In genomic region chr1:184605941-184606340, GRCh38 we compare ENCODE assay signal across 13 cellular contexts.
"Had no signal": no experiment of that assay in that cellular context is flagged by ENCODE, and none has a peak within 500 bp of the region (broad histone marks: within the 10 kb centered on the region; RNA-seq: fewer than 3 reads in every experiment).

No MANE protein-coding gene starts in this region.

- H3K9me3 Mint-ChIP-seq: activated naive CD8-positive, alpha-beta T cell treated with anti-CD3 and anti-CD28 coated beads, Interleukin-2, amount 50 U/mL, for 24 hours; activated T-helper 1 cell treated with anti-CD3 and anti-CD28 coated beads, Interleukin-12 subunit alpha, Interleukin-12 subunit beta, Interleukin-2, Interleukin-4 antibody, amounts not matched to agents 30 ng/mL and 10 ng/mL and 1 ng/mL, durations not matched to agents 14 hours and 24 hours and 36 hours; memory B cell; nephron progenitor cell had no signal

- H3K27ac Mint-ChIP-seq: activated CD8-positive, alpha-beta T cell treated with anti-CD3 and anti-CD28 coated beads, Interleukin-2, amount 10 ng/mL, durations not matched to agents 7 days and 5 days; activated naive CD8-positive, alpha-beta T cell treated with anti-CD3 and anti-CD28 coated beads, Interleukin-2, amount 50 U/mL, for 24 hours; activated T-helper 1 cell treated with anti-CD3 and anti-CD28 coated beads, Interleukin-12 subunit alpha, Interleukin-12 subunit beta, Interleukin-2, Interleukin-4 antibody, amounts not matched to agents 30 ng/mL and 10 ng/mL and 1 ng/mL, durations not matched to agents 14 hours and 24 hours and 36 hours; memory B cell; nephron progenitor cell had no signal

- H3K27me3 ChIP-seq: tibial artery had no signal

- H3K36me3 Mint-ChIP-seq: memory B cell had no signal

- H3K4me1 ChIP-seq: tibial artery had no signal

- DNase-seq: activated CD4-positive, alpha-beta T cell treated with anti-CD3 and anti-CD28 coated beads for 48 hours; activated CD8-positive, alpha-beta T cell treated with anti-CD3 and anti-CD28 coated beads, Interleukin-2, amount 10 ng/mL, durations not matched to agents 7 days and 5 days; activated naive CD4-positive, alpha-beta T cell; activated naive CD8-positive, alpha-beta T cell treated with anti-CD3 and anti-CD28 coated beads, Interleukin-2, amount 50 U/mL, for 24 hours; effector CD4-positive, alpha-beta T cell; nephron progenitor cell; T-helper 1 cell; tibial artery; WERI-Rb-1 had no signal

- H3K9me3 ChIP-seq: tibial artery had no signal

- H3K27ac ChIP-seq: SK-N-MC, skin epidermis, WERI-Rb-1 had no signal

- ATAC-seq: activated CD8-positive, alpha-beta T cell treated with anti-CD3 and anti-CD28 coated beads, Interleukin-2, amount 10 ng/mL, durations not matched to agents 7 days and 5 days; activated naive CD8-positive, alpha-beta T cell treated with anti-CD3 and anti-CD28 coated beads, Interleukin-2, amount 50 U/mL, for 24 hours had no signal

- H3K4me3 Mint-ChIP-seq: activated CD8-positive, alpha-beta T cell treated with anti-CD3 and anti-CD28 coated beads, Interleukin-2, amount 10 ng/mL, durations not matched to agents 7 days and 5 days; activated naive CD8-positive, alpha-beta T cell treated with anti-CD3 and anti-CD28 coated beads, Interleukin-2, amount 50 U/mL, for 24 hours; activated T-helper 1 cell treated with anti-CD3 and anti-CD28 coated beads, Interleukin-12 subunit alpha, Interleukin-12 subunit beta, Interleukin-2, Interleukin-4 antibody, amounts not matched to agents 30 ng/mL and 10 ng/mL and 1 ng/mL, durations not matched to agents 14 hours and 24 hours and 36 hours; memory B cell; nephron progenitor cell had no signal

- H3K36me3 ChIP-seq: tibial artery, WERI-Rb-1 had no signal

- H3K4me3 ChIP-seq: SK-N-MC, skin epidermis, tibial artery had no signal

- H3K4me1 Mint-ChIP-seq: activated naive CD8-positive, alpha-beta T cell treated with anti-CD3 and anti-CD28 coated beads, Interleukin-2, amount 50 U/mL, for 24 hours; memory B cell had no signal

- H3K27me3 Mint-ChIP-seq: activated naive CD8-positive, alpha-beta T cell treated with anti-CD3 and anti-CD28 coated beads, Interleukin-2, amount 50 U/mL, for 24 hours had no signal
